8 cellular contexts compared by ENCODE assay signal in genomic region chrX:47129157-47129878, GRCh38. TPM values are rescaled to one million over a fixed set of nuclear protein-coding genes. Genes with fewer than 3 reads are reported as not detected.
DNase-seq lines count a peak whose midpoint lies in the region; ATAC-seq and TF ChIP-seq lines count a peak whose summit lies in the region.

No MANE protein-coding gene starts in this region.

- peaks cover 5% of the 10 kb centered on the region for H3K79me2 ChIP-seq in hepatocyte

- peak overlapping the region; percentile 99 for H3K4me3 Mint-ChIP-seq in T-helper 2 cell treated with Interferon-gamma antibody and Interleukin-4, amounts not matched to agents 5 μg/mL and 100 μg/mL, for 36 hours

- H2AFZ ChIP-seq in hepatocyte: peak overlapping the region; percentile 92

- H3K27me3 ChIP-seq in hepatocyte: no peaks in the 10 kb centered on the region

- no peak for TF ChIP-seq CTCF in hepatocyte (IDR thresholded peaks at IDR 0.05; ENCODE audit: poor library complexity)

- peak overlapping the region; percentile 92 for H3K27ac ChIP-seq in hepatocyte

- DNase-seq in NCI-H187 treated with DMSO at 0.1 percent for 48 hours (lab: John Stamatoyannopoulos, UW) (peak; percentile 72), astrocyte of the hippocampus (ENCODE audit: low read depth, low spot score) (peak; percentile 95), hepatocyte (ENCODE audit: low spot score) (peak; percentile 89), renal cortical epithelial cell (ENCODE audit: low read depth) (peak; percentile 92), cortex of kidney (lab: John Stamatoyannopoulos, UW) (no peak)
- DNase-seq in T-helper 2 cell treated with Interferon-gamma antibody and Interleukin-4, amounts not matched to agents 5 μg/mL and 100 μg/mL, for 36 hours (ENCODE audit: low spot score): peak; percentile 87

- peak; percentile 94 for ATAC-seq in GM18505 (IDR thresholded peaks at IDR 0.05; ENCODE audit: unreplicated experiment)
- peak; percentile 88 for ATAC-seq in HG02970 (IDR thresholded peaks at IDR 0.05; ENCODE audit: low FRiP score, unreplicated experiment)

- peak; percentile 84 for TF ChIP-seq POLR2A in GM18505 (IDR thresholded peaks at IDR 0.05; ENCODE audit: borderline replicate concordance, extremely low read depth, insufficient read depth, insufficient read length)

- no peaks in the 10 kb centered on the region for H4K20me1 ChIP-seq in hepatocyte (ENCODE audit: insufficient read depth, poor library complexity, severe bottlenecking)

- H3K4me1 ChIP-seq in hepatocyte (ENCODE audit: insufficient read depth): no peaks in the 10 kb centered on the region

- peak overlapping the region; percentile 97 for H3K27ac Mint-ChIP-seq in T-helper 2 cell treated with Interferon-gamma antibody and Interleukin-4, amounts not matched to agents 5 μg/mL and 100 μg/mL, for 36 hours

- no peaks in the 10 kb centered on the region for H3K27me3 Mint-ChIP-seq in T-helper 2 cell treated with Interferon-gamma antibody and Interleukin-4, amounts not matched to agents 5 μg/mL and 100 μg/mL, for 36 hours (ENCODE audit: low read depth)

- no peaks in the 10 kb centered on the region for H3K36me3 Mint-ChIP-seq in T-helper 2 cell treated with Interferon-gamma antibody and Interleukin-4, amounts not matched to agents 5 μg/mL and 100 μg/mL, for 36 hours (ENCODE audit: low read depth)

- 50% methylated on average over 31 of the region's 31 CpGs for WGBS in hepatocyte (ENCODE audit: low lambda C conversion rate, missing lambda C conversion rate)

- no peaks in the 10 kb centered on the region for H3K36me3 ChIP-seq in hepatocyte (replicated peaks; ENCODE audit: insufficient read depth, low read depth)

- peak overlapping the region; percentile 79 for H3K4me3 ChIP-seq in hepatocyte

- peaks cover 6% of the 10 kb centered on the region for H3K4me1 Mint-ChIP-seq in T-helper 2 cell treated with Interferon-gamma antibody and Interleukin-4, amounts not matched to agents 5 μg/mL and 100 μg/mL, for 36 hours (ENCODE audit: low read depth)

- no peaks in the 10 kb centered on the region for H3K9me2 ChIP-seq in hepatocyte (replicated peaks; ENCODE audit: insufficient read depth)

- H3K4me2 ChIP-seq in hepatocyte: peak overlapping the region; percentile 77

- H3K9me3 ChIP-seq in hepatocyte (ENCODE audit: low read depth): no peaks in the 10 kb centered on the region

- no peaks in the 10 kb centered on the region for H3K9me3 Mint-ChIP-seq in T-helper 2 cell treated with Interferon-gamma antibody and Interleukin-4, amounts not matched to agents 5 μg/mL and 100 μg/mL, for 36 hours

RNA-seq across cellular contexts. Expression of gene NDUFB11, which starts 15.2 kb away (rescaled TPM):
- total RNA-seq in hepatocyte: 64.3 and 65.4 TPM in 2 replicates
- polyA plus RNA-seq in hepatocyte: 146 and 168 TPM in 2 replicates
- 35.3 and 44.1 TPM in 2 replicates for total RNA-seq in renal cortical epithelial cell

RNA-seq across cellular contexts. Expression of gene RBM10, which starts 15.7 kb away (rescaled TPM):
- total RNA-seq in hepatocyte (21.7 and 26.4 TPM in 2 replicates), renal cortical epithelial cell (44.5 and 50.2 TPM in 2 replicates)
- 29.2 and 35.9 TPM in 2 replicates for polyA plus RNA-seq in hepatocyte

RNA-seq across cellular contexts. Expression of gene RGN, which starts 51.1 kb away (rescaled TPM):
- total RNA-seq in hepatocyte (105 and 108 TPM in 2 replicates), renal cortical epithelial cell (1.6 and 1.7 TPM in 2 replicates)
- 82.7 and 111 TPM in 2 replicates for polyA plus RNA-seq in hepatocyte

Comparison
In these comparisons a context has a peak if more than half of its experiments do, and no peak if none do; other contexts are left out.
1. RNA of gene RGN, which starts 51.1 kb away (total RNA-seq): 105 to 108 TPM in hepatocyte; 1.6 to 1.7 TPM in renal cortical epithelial cell; every median in the first group is over 10 times any median in the second.